In genomic region chr18:34787931-34788532, GRCh38 we compare ENCODE assay signal across 1 cellular context.
TF ChIP-seq lines count a peak whose summit lies in the region.

No MANE protein-coding gene starts in this region.

TF ChIP-seq in GM23338, 12 proteins besides CTCF, POLR2A, EP300 and RAD21 (continued from another document):
- TF ChIP-seq REST (IDR thresholded peaks at IDR 0.05; ENCODE audit: unreplicated experiment) (no peak), JUNB (IDR thresholded peaks at IDR 0.05; ENCODE audit: unreplicated experiment) (no peak), ZNF331 (CRISPR knock-in tag; IDR thresholded peaks at IDR 0.05; ENCODE audit: low read depth) (no peak), CREB1 (CRISPR knock-in tag; IDR thresholded peaks at IDR 0.05; ENCODE audit: low read depth) (no peak), ZNF462 (CRISPR knock-in tag; IDR thresholded peaks at IDR 0.05) (no peak), ZNF114 (CRISPR knock-in tag; IDR thresholded peaks at IDR 0.05) (no peak), EZH2 (IDR thresholded peaks at IDR 0.05; ENCODE audit: low read depth, unreplicated experiment) (no peak)
